ENCODE assay signal across 1 cellular context in the genomic region with DNA sequence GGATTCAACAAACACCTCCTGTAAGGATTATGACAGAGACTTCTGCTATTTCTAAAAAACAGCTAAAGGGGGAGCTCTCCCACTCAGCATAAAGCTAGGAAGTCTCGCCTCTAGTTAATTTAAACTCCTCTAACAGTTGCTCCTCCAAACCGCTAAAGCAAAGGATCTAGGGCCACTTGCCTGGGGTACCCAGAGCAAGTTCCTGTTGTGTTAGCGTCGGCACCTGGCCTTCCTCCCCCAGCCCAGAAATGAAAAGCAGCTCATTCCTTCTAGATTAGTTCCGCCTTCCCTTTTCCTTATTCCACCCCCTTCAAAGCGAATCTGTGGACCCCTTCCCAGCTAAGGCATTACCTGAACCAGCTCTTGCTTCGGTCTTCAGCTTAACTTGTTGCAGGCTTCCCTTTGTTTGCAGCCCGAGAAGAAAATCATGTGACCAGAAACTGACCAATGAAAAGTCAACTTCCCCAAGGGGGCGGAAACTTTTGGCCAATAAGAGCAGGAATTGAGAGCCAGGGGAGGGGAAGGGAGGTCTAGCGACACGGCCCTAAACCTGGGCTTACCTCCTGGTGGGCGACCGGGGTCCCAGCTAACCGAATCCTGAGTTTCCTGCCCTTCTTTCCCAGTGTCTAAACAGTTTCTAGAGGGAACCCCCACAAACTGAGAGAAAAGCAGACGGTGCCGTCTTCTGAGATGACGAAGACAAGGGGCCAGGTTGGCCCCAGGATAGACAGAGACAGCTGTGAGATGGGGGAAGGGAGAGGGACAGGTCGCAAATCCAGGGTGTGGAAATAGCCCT.
A peak's percentile ranks its signal among the peaks of the same experiment; 100 is the strongest.
TF ChIP-seq lines count a peak whose summit lies in the region.

A gene with protein sequence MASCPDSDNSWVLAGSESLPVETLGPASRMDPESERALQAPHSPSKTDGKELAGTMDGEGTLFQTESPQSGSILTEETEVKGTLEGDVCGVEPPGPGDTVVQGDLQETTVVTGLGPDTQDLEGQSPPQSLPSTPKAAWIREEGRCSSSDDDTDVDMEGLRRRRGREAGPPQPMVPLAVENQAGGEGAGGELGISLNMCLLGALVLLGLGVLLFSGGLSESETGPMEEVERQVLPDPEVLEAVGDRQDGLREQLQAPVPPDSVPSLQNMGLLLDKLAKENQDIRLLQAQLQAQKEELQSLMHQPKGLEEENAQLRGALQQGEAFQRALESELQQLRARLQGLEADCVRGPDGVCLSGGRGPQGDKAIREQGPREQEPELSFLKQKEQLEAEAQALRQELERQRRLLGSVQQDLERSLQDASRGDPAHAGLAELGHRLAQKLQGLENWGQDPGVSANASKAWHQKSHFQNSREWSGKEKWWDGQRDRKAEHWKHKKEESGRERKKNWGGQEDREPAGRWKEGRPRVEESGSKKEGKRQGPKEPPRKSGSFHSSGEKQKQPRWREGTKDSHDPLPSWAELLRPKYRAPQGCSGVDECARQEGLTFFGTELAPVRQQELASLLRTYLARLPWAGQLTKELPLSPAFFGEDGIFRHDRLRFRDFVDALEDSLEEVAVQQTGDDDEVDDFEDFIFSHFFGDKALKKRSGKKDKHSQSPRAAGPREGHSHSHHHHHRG (minus strand): TSS at position 382 of the 796 bp plus-strand sequence. CDS start 2,378 bp downstream, outside the sequence.

TF ChIP-seq in liver, 16 proteins besides CTCF, POLR2A, EP300 and RAD21 (continued from another document):
- TF ChIP-seq, protein P1, sequence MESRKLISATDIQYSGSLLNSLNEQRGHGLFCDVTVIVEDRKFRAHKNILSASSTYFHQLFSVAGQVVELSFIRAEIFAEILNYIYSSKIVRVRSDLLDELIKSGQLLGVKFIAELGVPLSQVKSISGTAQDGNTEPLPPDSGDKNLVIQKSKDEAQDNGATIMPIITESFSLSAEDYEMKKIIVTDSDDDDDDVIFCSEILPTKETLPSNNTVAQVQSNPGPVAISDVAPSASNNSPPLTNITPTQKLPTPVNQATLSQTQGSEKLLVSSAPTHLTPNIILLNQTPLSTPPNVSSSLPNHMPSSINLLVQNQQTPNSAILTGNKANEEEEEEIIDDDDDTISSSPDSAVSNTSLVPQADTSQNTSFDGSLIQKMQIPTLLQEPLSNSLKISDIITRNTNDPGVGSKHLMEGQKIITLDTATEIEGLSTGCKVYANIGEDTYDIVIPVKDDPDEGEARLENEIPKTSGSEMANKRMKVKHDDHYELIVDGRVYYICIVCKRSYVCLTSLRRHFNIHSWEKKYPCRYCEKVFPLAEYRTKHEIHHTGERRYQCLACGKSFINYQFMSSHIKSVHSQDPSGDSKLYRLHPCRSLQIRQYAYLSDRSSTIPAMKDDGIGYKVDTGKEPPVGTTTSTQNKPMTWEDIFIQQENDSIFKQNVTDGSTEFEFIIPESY (IDR thresholded peaks at IDR 0.05) = no peak
- TF ChIP-seq TAF1 (conservative IDR thresholded peaks at IDR 0.05) = no peak
- no peak for TF ChIP-seq HNF4A (conservative IDR thresholded peaks at IDR 0.05)
- TF ChIP-seq RXRA (IDR thresholded peaks at IDR 0.05) = no peak
- TF ChIP-seq HNF4G (IDR thresholded peaks at IDR 0.05) = no peak
- no peak for TF ChIP-seq EGR1 (IDR thresholded peaks at IDR 0.05; ENCODE audit: low read depth in 2 of 2)
- TF ChIP-seq, protein P2, sequence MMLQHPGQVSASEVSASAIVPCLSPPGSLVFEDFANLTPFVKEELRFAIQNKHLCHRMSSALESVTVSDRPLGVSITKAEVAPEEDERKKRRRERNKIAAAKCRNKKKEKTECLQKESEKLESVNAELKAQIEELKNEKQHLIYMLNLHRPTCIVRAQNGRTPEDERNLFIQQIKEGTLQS (IDR thresholded peaks at IDR 0.05) = no peak
- TF ChIP-seq GABPA (IDR thresholded peaks at IDR 0.05 in 1 of 2, conservative IDR thresholded peaks at IDR 0.05 in 1 of 2) = peak in 1 of 2 donors; percentile 18
